Comparison of ENCODE assay signal across 8 cellular contexts in genomic region chr5:133051547-133052316, GRCh38. TPM values are rescaled to one million over a fixed set of nuclear protein-coding genes. Genes with fewer than 3 reads are reported as not detected.
A peak's percentile ranks its signal among the peaks of the same experiment; 100 is the strongest.
DNase-seq lines count a peak whose midpoint lies in the region; ATAC-seq and TF ChIP-seq lines count a peak whose summit lies in the region.

HSPA4 (plus strand) TSS chr5:133052013; CDS start chr5:133052251, 238 bp downstream.

- peak; percentile 87 for ATAC-seq in GM21515 (IDR thresholded peaks at IDR 0.05; ENCODE audit: unreplicated experiment)

- H2AFZ ChIP-seq in OCI-LY3 (ENCODE audit: low read depth, low read length): peak within 1 kb of the TSS; percentile 28; the same call in 1 of the 2 replicates

- peak; percentile 94 for DNase-seq in D341Med (ENCODE audit: low spot score)
- DNase-seq in HuH-7 (ENCODE audit: low spot score): peak; percentile 84
- peak; percentile 96 for DNase-seq in activated CD8-positive, alpha-beta memory T cell treated with anti-CD3 and anti-CD28 coated beads, Interleukin-2, amount 50 U/mL, for 48 hours
- peak; percentile 95 for DNase-seq in endothelial cell (ENCODE audit: low spot score)
- peak; percentile 96 to 98 for DNase-seq in mesothelial cell of epicardium (ENCODE audit: low spot score in 2 of 2, unreplicated experiment in 2 of 2)
- peak; percentile 94 for DNase-seq in stimulated activated CD8-positive, alpha-beta memory T cell treated with anti-CD3 and anti-CD28 coated beads, Interleukin-15, amount 100 ng/mL, for 48 hours (ENCODE audit: low read depth in 2 of 2)

- H3K4me1 Mint-ChIP-seq in endothelial cell (ENCODE audit: unreplicated experiment): peaks cover 31% of the 10 kb centered on the region
- H3K4me1 Mint-ChIP-seq in mesothelial cell of epicardium: peaks cover 44% of the 10 kb centered on the region

- peaks cover 16% of the 10 kb centered on the region for H3K4me1 ChIP-seq in OCI-LY3 (ENCODE audit: low read length)

- H3K36me3 Mint-ChIP-seq in endothelial cell (ENCODE audit: low read depth, unreplicated experiment) (peaks cover 4% of the 10 kb centered on the region), mesothelial cell of epicardium (no peaks in the 10 kb centered on the region)

- H4K20me1 ChIP-seq in OCI-LY3 (ENCODE audit: insufficient read depth, low read length): peaks cover 15% of the 10 kb centered on the region

- peak within 1 kb of the TSS; percentile 89 for H3K4me3 Mint-ChIP-seq in endothelial cell (ENCODE audit: unreplicated experiment)
- H3K4me3 Mint-ChIP-seq in mesothelial cell of epicardium: peak within 1 kb of the TSS; percentile 92

- H3K9ac ChIP-seq in OCI-LY3 (ENCODE audit: low read length): peak within 1 kb of the TSS; percentile 97

- H3K27me3 Mint-ChIP-seq in endothelial cell (ENCODE audit: unreplicated experiment): peaks cover 2% of the 10 kb centered on the region
- H3K27me3 Mint-ChIP-seq in mesothelial cell of epicardium (ENCODE audit: low read depth): no peaks in the 10 kb centered on the region

- H3K36me3 ChIP-seq in OCI-LY3 (replicated peaks; ENCODE audit: low read depth, low read length): no peaks in the 10 kb centered on the region

- peak within 1 kb of the TSS; percentile 97 for H3K27ac Mint-ChIP-seq in endothelial cell (ENCODE audit: unreplicated experiment)
- peak within 1 kb of the TSS; percentile 100 for H3K27ac Mint-ChIP-seq in mesothelial cell of epicardium

- peak within 1 kb of the TSS; percentile 89 for H3K27ac ChIP-seq in OCI-LY3 (ENCODE audit: low read length)

- peak within 1 kb of the TSS; percentile 96 for H3K4me2 ChIP-seq in OCI-LY3 (ENCODE audit: low read length)

- H3K4me3 ChIP-seq in OCI-LY3 (ENCODE audit: low read length): peak within 1 kb of the TSS; percentile 100

- peaks cover 64% of the 10 kb centered on the region for H3K79me2 ChIP-seq in OCI-LY3 (ENCODE audit: low read length)

- H3K9me3 Mint-ChIP-seq in endothelial cell (ENCODE audit: unreplicated experiment) (no peaks in the 10 kb centered on the region), mesothelial cell of epicardium (no peaks in the 10 kb centered on the region)

- no peak for TF ChIP-seq CTCF in OCI-LY3 (IDR thresholded peaks at IDR 0.05; ENCODE audit: low read depth, low read length)
- TF ChIP-seq CTCF in endothelial cell (IDR thresholded peaks at IDR 0.05; ENCODE audit: unreplicated experiment): no peak
- TF ChIP-seq CTCF in mesothelial cell of epicardium (IDR thresholded peaks at IDR 0.05; ENCODE audit: unreplicated experiment): no peak

- no peaks in the 10 kb centered on the region for H3K9me3 ChIP-seq in OCI-LY3 (ENCODE audit: insufficient read depth, low read length)

- no peaks in the 10 kb centered on the region for H3K27me3 ChIP-seq in OCI-LY3 (ENCODE audit: low read depth, low read length)

RNA-seq across cellular contexts. Expression of gene HSPA4, which starts in this region (rescaled TPM):
- total RNA-seq in endothelial cell (ENCODE audit: unreplicated experiment) (162 TPM), mesothelial cell of epicardium (109 to 111 TPM (median 111 TPM) in 3 replicates)

Comparison
In these comparisons a context has a peak if more than half of its experiments do, and no peak if none do; other contexts are left out.
1. Peak in every context shown above with its lines: DNase-seq, ATAC-seq, H3K4me3 ChIP-seq and H3K27ac ChIP-seq.